Comparison of ENCODE assay signal across 8 cellular contexts in the genomic region with DNA sequence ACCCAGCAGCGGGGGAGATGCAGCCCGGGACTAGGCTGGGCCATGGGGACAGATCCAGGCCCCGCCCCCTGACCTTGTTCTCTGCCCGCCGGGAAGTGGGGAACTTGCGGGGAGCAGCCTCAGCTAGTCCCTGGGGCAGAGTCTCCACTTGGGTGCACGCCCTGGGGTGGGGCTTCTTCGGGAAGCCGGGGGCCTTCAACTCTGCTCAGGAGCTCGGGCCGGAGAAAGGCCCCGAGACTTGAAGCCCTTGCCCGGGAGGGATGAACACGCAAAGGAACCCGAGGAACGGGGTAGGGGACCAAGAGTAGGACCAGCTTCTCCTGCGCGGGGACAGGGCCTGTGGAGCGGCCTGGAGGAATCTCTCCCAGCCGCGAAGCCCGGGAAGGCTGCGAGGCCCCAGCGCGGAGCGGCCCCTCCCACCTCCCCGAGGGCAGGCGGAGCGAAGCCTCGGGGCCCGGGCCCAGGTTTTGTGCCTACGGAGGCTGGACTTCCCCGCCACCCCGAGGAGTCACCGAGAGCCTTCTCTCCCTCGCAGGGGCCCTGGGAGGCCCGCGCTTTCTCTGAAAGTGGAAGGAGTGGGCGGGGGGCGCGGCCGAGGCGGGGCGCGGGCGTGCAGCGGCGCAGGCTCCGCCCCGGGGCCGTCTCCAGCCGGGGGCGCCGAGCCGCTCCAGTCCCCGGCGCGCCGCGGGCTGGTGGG. TPM values are rescaled to one million over a fixed set of nuclear protein-coding genes. Genes with fewer than 3 reads are reported as not detected.
A peak's percentile ranks its signal among the peaks of the same experiment; 100 is the strongest.
DNase-seq lines count a peak whose midpoint lies in the region; ATAC-seq and TF ChIP-seq lines count a peak whose summit lies in the region.

A gene (plus strand): TSS at position 670 of the 697 bp plus-strand sequence. CDS start 54 bp downstream, outside the sequence.

- in situ Hi-C loops in G401 (cut with HindIII; ENCODE audit: low sequenced_read_pairs) = no loop called here

- H3F3A ChIP-seq in SU-DHL-6 (ENCODE audit: insufficient read depth) = no peaks in the 10 kb centered on the region

- no peaks in the 10 kb centered on the region for H4K20me1 ChIP-seq in KMS-11 (ENCODE audit: insufficient read depth)
- no peaks in the 10 kb centered on the region; the same call in 1 of the 2 replicates for H4K20me1 ChIP-seq in SU-DHL-6 (ENCODE audit: low read depth, low read length)

- no peaks in the 10 kb centered on the region for H3K9me2 ChIP-seq in SU-DHL-6 (replicated peaks; ENCODE audit: insufficient read depth, low read length)

- TF ChIP-seq CTCF in KMS-11 (conservative IDR thresholded peaks at IDR 0.05; ENCODE audit: low read depth, low read length) (no peak), SU-DHL-6 (IDR thresholded peaks at IDR 0.05; ENCODE audit: insufficient read depth, low read length, poor library complexity, severe bottlenecking) (no peak), left ventricle myocardium inferior (IDR thresholded peaks at IDR 0.05; ENCODE audit: borderline replicate concordance) (no peak)

- H3K4me3 ChIP-seq in KMS-11 (IDR thresholded peaks at IDR 0.05; ENCODE audit: insufficient read depth, low read depth, low read length) = no peak within 1 kb of the TSS
- peak within 1 kb of the TSS; percentile 53 for H3K4me3 ChIP-seq in SU-DHL-6 (ENCODE audit: insufficient read depth, low read length, poor library complexity, severe bottlenecking)
- H3K4me3 ChIP-seq in left ventricle myocardium inferior = peak within 1 kb of the TSS; percentile 86

- DNase-seq in G401 (ENCODE audit: low spot score) = peak; percentile 50
- DNase-seq in activated naive CD8-positive, alpha-beta T cell treated with anti-CD3 and anti-CD28 coated beads, Interleukin-2, amount 50 U/mL, for 16 hours (ENCODE audit: low read depth, low spot score) = peak; percentile 86
- DNase-seq in left ventricle myocardium inferior = peak; percentile 77
- DNase-seq in renal cortical epithelial cell (ENCODE audit: low read depth) = peak; percentile 26
- DNase-seq in inferior parietal cortex (ENCODE audit: extremely low spot score) = no peak

- ATAC-seq in GM21737 (IDR thresholded peaks at IDR 0.05; ENCODE audit: unreplicated experiment) = peak; percentile 59

- H3K9ac ChIP-seq in KMS-11 = peak within 1 kb of the TSS; percentile 65; the same call in 1 of the 2 replicates
- peak within 1 kb of the TSS; percentile 62 for H3K9ac ChIP-seq in SU-DHL-6 (ENCODE audit: low read length)

- H3K4me2 ChIP-seq in KMS-11 (peak within 1 kb of the TSS; percentile 93), SU-DHL-6 (ENCODE audit: low read depth, low read length, poor library complexity, severe bottlenecking) (peak within 1 kb of the TSS; percentile 80)

- H2AFZ ChIP-seq in KMS-11 (ENCODE audit: low read depth) (peak within 1 kb of the TSS; percentile 81), SU-DHL-6 (ENCODE audit: low read depth, low read length, severe bottlenecking) (peak within 1 kb of the TSS; percentile 79)

- no peaks in the 10 kb centered on the region for H3K36me3 ChIP-seq in KMS-11 (ENCODE audit: insufficient read depth)
- no peaks in the 10 kb centered on the region for H3K36me3 ChIP-seq in SU-DHL-6 (ENCODE audit: low read length)
- no peaks in the 10 kb centered on the region for H3K36me3 ChIP-seq in left ventricle myocardium inferior

- H3K9me3 ChIP-seq in SU-DHL-6 (ENCODE audit: insufficient read depth, low read length) = no peaks in the 10 kb centered on the region
- H3K9me3 ChIP-seq in left ventricle myocardium inferior (replicated peaks) = no peaks in the 10 kb centered on the region

- H3K27ac ChIP-seq in KMS-11 (peak within 1 kb of the TSS; percentile 72), SU-DHL-6 (ENCODE audit: low read depth, low read length) (no peak within 1 kb of the TSS), left ventricle myocardium inferior (replicated peaks) (peak within 1 kb of the TSS; percentile 72)

- H3K4me1 ChIP-seq in KMS-11 (ENCODE audit: low read depth, poor library complexity, severe bottlenecking) = peaks cover 24% of the 10 kb centered on the region
- peaks cover 39% of the 10 kb centered on the region for H3K4me1 ChIP-seq in left ventricle myocardium inferior

- intact Hi-C loops in left ventricle myocardium inferior (cut with micrococcal nuclease) = no loop called here

- no peaks in the 10 kb centered on the region for H3K79me2 ChIP-seq in KMS-11 (ENCODE audit: insufficient read depth, low read depth)
- H3K79me2 ChIP-seq in SU-DHL-6 (ENCODE audit: insufficient read depth, low read length) = no peaks in the 10 kb centered on the region

- H3K27me3 ChIP-seq in KMS-11 (ENCODE audit: insufficient read depth, low read depth) (no peaks in the 10 kb centered on the region), SU-DHL-6 (ENCODE audit: low read length) (no peaks in the 10 kb centered on the region), left ventricle myocardium inferior (ENCODE audit: low read depth) (peaks cover 71% of the 10 kb centered on the region)

RNA-seq across cellular contexts. Expression of the gene that starts here (rescaled TPM):
- 12.4 and 20.0 TPM in 2 replicates for total RNA-seq in G401 (2014; rRNA removed; shearing (Covaris generic))
- total RNA-seq in left ventricle myocardium inferior (1.9 TPM), renal cortical epithelial cell (4.5 and 9.7 TPM in 2 replicates)
